11 cellular contexts compared by ENCODE assay signal in genomic region chr5:9498541-9499497, GRCh38. TPM values are rescaled to one million over a fixed set of nuclear protein-coding genes. Genes with fewer than 3 reads are reported as not detected.
DNase-seq lines count a peak whose midpoint lies in the region; ATAC-seq and TF ChIP-seq lines count a peak whose summit lies in the region.
"Had no signal": no experiment of that assay in that cellular context is flagged by ENCODE, and none has a peak within 500 bp of the region (broad histone marks: within the 10 kb centered on the region; RNA-seq: fewer than 3 reads in every experiment).

No MANE protein-coding gene starts in this region.

- H3K9me3 ChIP-seq in neural progenitor cell (ENCODE audit: low read depth) (no peaks in the 10 kb centered on the region), T-helper 17 cell (ENCODE audit: control insufficient read depth, low read length, poor library complexity, severe bottlenecking) (no peaks in the 10 kb centered on the region)
- H3K9me3 ChIP-seq: transverse colon had no signal

- DNase-seq in NCI-H524 (lab: John Stamatoyannopoulos, UW) (peak; percentile 54 to 57), NCI-H524 treated with DMSO at 0.1 percent for 48 hours (lab: John Stamatoyannopoulos, UW) (no peak), HuH-7 (ENCODE audit: low spot score) (peak; percentile 13), neural progenitor cell (ENCODE audit: low spot score) (peak; percentile 76), NOMO-1 treated with dmso at 0.1 percent for 144 hours (lab: John Stamatoyannopoulos, UW; ENCODE audit: unreplicated experiment) (no peak), T-helper 17 cell (no peak)
- DNase-seq in activated CD4-positive, alpha-beta T cell treated with anti-CD3 and anti-CD28 coated beads for 4 hours: no peak
- DNase-seq: CD4-positive, CD25-positive, alpha-beta regulatory T cell; transverse colon had no signal

- H3K27ac Mint-ChIP-seq in neural progenitor cell: no peak overlapping the region
- no peak overlapping the region for H3K27ac Mint-ChIP-seq in T-helper 17 cell
- H3K27ac Mint-ChIP-seq: CD4-positive, CD25-positive, alpha-beta regulatory T cell had no signal

- TF ChIP-seq CTCF in WI38 (IDR thresholded peaks at IDR 0.05; ENCODE audit: low read depth, low read length) (peak; percentile 25; the same call in 1 of the 2 replicates), neural progenitor cell (IDR thresholded peaks at IDR 0.05) (peak; percentile 75)

- H3K9me3 Mint-ChIP-seq in neural progenitor cell: no peaks in the 10 kb centered on the region

- H2AFZ ChIP-seq in neural progenitor cell (replicated peaks): no peak overlapping the region

- no peaks in the 10 kb centered on the region for H3K79me2 ChIP-seq in neural progenitor cell (ENCODE audit: low read depth)

- H3K27me3 Mint-ChIP-seq in neural progenitor cell (ENCODE audit: insufficient read depth, low read depth): peaks cover 2% of the 10 kb centered on the region
- H3K27me3 Mint-ChIP-seq in T-helper 17 cell: no peaks in the 10 kb centered on the region
- H3K27me3 Mint-ChIP-seq: CD4-positive, CD25-positive, alpha-beta regulatory T cell had no signal

- no peaks in the 10 kb centered on the region for H3K27me3 ChIP-seq in neural progenitor cell
- H3K27me3 ChIP-seq: transverse colon had no signal

- ATAC-seq in T-helper 17 cell: no peak

- no peak overlapping the region for H3K27ac ChIP-seq in neural progenitor cell
- H3K27ac ChIP-seq: KMS-11, transverse colon had no signal

- no peaks in the 10 kb centered on the region for H4K20me1 ChIP-seq in neural progenitor cell (ENCODE audit: low read depth)

- H3F3A ChIP-seq in neural progenitor cell (ENCODE audit: low read depth): no peaks in the 10 kb centered on the region

- H3K36me3 Mint-ChIP-seq in neural progenitor cell: no peaks in the 10 kb centered on the region
- no peaks in the 10 kb centered on the region for H3K36me3 Mint-ChIP-seq in T-helper 17 cell (ENCODE audit: low read depth)
- H3K36me3 Mint-ChIP-seq: CD4-positive, CD25-positive, alpha-beta regulatory T cell had no signal

- no peak overlapping the region for H3K4me3 Mint-ChIP-seq in neural progenitor cell
- no peak overlapping the region for H3K4me3 Mint-ChIP-seq in T-helper 17 cell
- H3K4me3 Mint-ChIP-seq: CD4-positive, CD25-positive, alpha-beta regulatory T cell had no signal

- no peak overlapping the region for H3K4me3 ChIP-seq in WI38 (ENCODE audit: low read depth, low read length)
- H3K4me3 ChIP-seq in neural progenitor cell: no peak overlapping the region
- H3K4me3 ChIP-seq: transverse colon had no signal

- peaks cover 16% of the 10 kb centered on the region for H3K4me1 Mint-ChIP-seq in neural progenitor cell
- H3K4me1 Mint-ChIP-seq in T-helper 17 cell: no peaks in the 10 kb centered on the region
- H3K4me1 Mint-ChIP-seq: CD4-positive, CD25-positive, alpha-beta regulatory T cell had no signal

- no peak overlapping the region for H3K4me2 ChIP-seq in neural progenitor cell
- H3K4me2 ChIP-seq: KMS-11 had no signal

- H3K4me1 ChIP-seq in neural progenitor cell: peaks cover 13% of the 10 kb centered on the region
- H3K4me1 ChIP-seq: transverse colon had no signal

- H3K9ac ChIP-seq in neural progenitor cell: no peak overlapping the region
- H3K9ac ChIP-seq: KMS-11 had no signal

- no peaks in the 10 kb centered on the region for H3K36me3 ChIP-seq in neural progenitor cell
- H3K36me3 ChIP-seq: transverse colon had no signal

RNA-seq across cellular contexts. Expression of gene SEMA5A, which starts 47.1 kb away (rescaled TPM):
- total RNA-seq in neural progenitor cell (ENCODE audit: low replicate concordance) (10.8 and 11.9 TPM in 2 replicates), T-helper 17 cell (under 1 TPM; 0.75 to 0.94 TPM)

Comparison
In these comparisons a context has a peak if more than half of its experiments do, and no peak if none do; other contexts are left out.
1. DNase-seq: peak in NCI-H524 (2 of 2), HuH-7 (single experiment) and neural progenitor cell (single experiment); none in NCI-H524 treated with DMSO at 0.1 percent for 48 hours (single experiment), activated CD4-positive, alpha-beta T cell treated with anti-CD3 and anti-CD28 coated beads for 4 hours (0 of 2), NOMO-1 treated with dmso at 0.1 percent for 144 hours (single experiment) and T-helper 17 cell (0 of 3).